ENCODE assay signal across 9 cellular contexts in genomic region chr11:5683636-5684387, GRCh38. TPM values are rescaled to one million over a fixed set of nuclear protein-coding genes. Genes with fewer than 3 reads are reported as not detected.
DNase-seq lines count a peak whose midpoint lies in the region; ATAC-seq and TF ChIP-seq lines count a peak whose summit lies in the region.
"Not testable (repeated sequence)": the region's sequence is repeated elsewhere in the genome, so short reads cannot be mapped to it uniquely, and the experiment has no call there.
"Had no signal": no experiment of that assay in that cellular context is flagged by ENCODE, and none has a peak within 500 bp of the region (broad histone marks: within the 10 kb centered on the region; RNA-seq: fewer than 3 reads in every experiment).

No MANE protein-coding gene starts in this region.

- H3K36me3 Mint-ChIP-seq in activated CD8-positive, alpha-beta memory T cell treated with anti-CD3 and anti-CD28 coated beads, Interleukin-2, amount 10 ng/mL, durations not matched to agents 7 days and 5 days = peaks cover 28% of the 10 kb centered on the region
- H3K36me3 Mint-ChIP-seq in naive B cell = peaks cover 9 to 12% of the 10 kb centered on the region in 2 donors

- H3K27ac Mint-ChIP-seq in activated CD8-positive, alpha-beta memory T cell treated with anti-CD3 and anti-CD28 coated beads, Interleukin-2, amount 10 ng/mL, durations not matched to agents 7 days and 5 days = peak overlapping the region; percentile 94
- H3K27ac Mint-ChIP-seq in naive B cell = peak overlapping the region; percentile 71 to 98 (median 96)

- peak; percentile 62 for DNase-seq in activated CD8-positive, alpha-beta memory T cell treated with anti-CD3 and anti-CD28 coated beads, Interleukin-2, amount 10 ng/mL, durations not matched to agents 7 days and 5 days
- DNase-seq in breast epithelium (ENCODE audit: low spot score in 2 of 2); naive B cell: not testable (repeated sequence)
- peak; percentile 21 for DNase-seq in stimulated activated CD4-positive, alpha-beta T cell treated with anti-CD3 and anti-CD28 coated beads, Interleukin-2, amount 100 ng/mL, for 4 hours (ENCODE audit: low read depth)

- peak; percentile 15 for ATAC-seq in GM18498 (IDR thresholded peaks at IDR 0.05; ENCODE audit: unreplicated experiment)
- ATAC-seq in activated CD8-positive, alpha-beta memory T cell treated with anti-CD3 and anti-CD28 coated beads, Interleukin-2, amount 10 ng/mL, durations not matched to agents 7 days and 5 days; gastroesophageal sphincter; naive B cell (ENCODE audit: low read depth in 2 of 2): not testable (repeated sequence)

- not testable (repeated sequence) for H3K27me3 ChIP-seq in OCI-LY3 (ENCODE audit: low read depth, low read length); breast epithelium; gastroesophageal sphincter

- intact Hi-C loops in breast epithelium (cut with DNase I; ENCODE audit: low total_unique reads) = not testable (repeated sequence)

- H3K9ac ChIP-seq in OCI-LY3 (ENCODE audit: low read length) = peak overlapping the region; percentile 78

- peak overlapping the region; percentile 99; the same call in 1 of the 2 replicates for H2AFZ ChIP-seq in OCI-LY3 (ENCODE audit: low read depth, low read length)

- H3K79me2 ChIP-seq in OCI-LY3 (ENCODE audit: low read length) = not testable (repeated sequence)

- not testable (repeated sequence) for H3K27me3 Mint-ChIP-seq in activated CD8-positive, alpha-beta memory T cell treated with anti-CD3 and anti-CD28 coated beads, Interleukin-2, amount 10 ng/mL, durations not matched to agents 7 days and 5 days; naive B cell

- 35 to 63% methylated on average over 2 to 5 of the region's 15 CpGs for WGBS in gastroesophageal sphincter (ENCODE audit: low coverage in 1 of 2), 2 donors

- peaks cover 38% of the 10 kb centered on the region for H3K4me1 Mint-ChIP-seq in activated CD8-positive, alpha-beta memory T cell treated with anti-CD3 and anti-CD28 coated beads, Interleukin-2, amount 10 ng/mL, durations not matched to agents 7 days and 5 days
- H3K4me1 Mint-ChIP-seq in naive B cell = peaks cover 31 to 48% (median 45%) of the 10 kb centered on the region in 3 donors

- H3K27ac ChIP-seq in OCI-LY3 (ENCODE audit: low read length) = peak overlapping the region; percentile 73
- H3K27ac ChIP-seq in breast epithelium = peak overlapping the region; percentile 88 to 89
- peak overlapping the region; percentile 85 to 99 (median 96) for H3K27ac ChIP-seq in gastroesophageal sphincter

- H3K4me3 ChIP-seq in OCI-LY3 (ENCODE audit: low read length) (peak overlapping the region; percentile 90), breast epithelium (peak overlapping the region; percentile 44 to 64 (median 53)), gastroesophageal sphincter (peak overlapping the region; percentile 52 to 69)

- H3K9me3 ChIP-seq in OCI-LY3 (ENCODE audit: insufficient read depth, low read length); breast epithelium; gastroesophageal sphincter: not testable (repeated sequence)

- CTCF ChIA-PET in activated CD8-positive, alpha-beta memory T cell treated with anti-CD3 and anti-CD28 coated beads, Interleukin-2, amount 10 ng/mL, durations not matched to agents 7 days and 5 days (lab: Charles Lee) = interaction anchor here (1.0 to 1.9 kb wide), 14 partner anchors 11 to 208 kb away, joined by 3 to 8 read pairs (median 4); partner anchors contain the start of gene TRIM34

- H4K20me1 ChIP-seq in OCI-LY3 (ENCODE audit: insufficient read depth, low read length) = not testable (repeated sequence)

- not testable (repeated sequence) for TF ChIP-seq CTCF in OCI-LY3 (IDR thresholded peaks at IDR 0.05; ENCODE audit: low read depth, low read length); breast epithelium (IDR thresholded peaks at IDR 0.05); gastroesophageal sphincter (IDR thresholded peaks at IDR 0.05)

- H3K4me1 ChIP-seq in OCI-LY3 (ENCODE audit: low read length) (peaks cover 10% of the 10 kb centered on the region), gastroesophageal sphincter (peaks cover 1 to 34% (median 8%) of the 10 kb centered on the region in 3 donors)
- not testable (repeated sequence) for H3K4me1 ChIP-seq in breast epithelium

- H3K9me3 Mint-ChIP-seq in activated CD8-positive, alpha-beta memory T cell treated with anti-CD3 and anti-CD28 coated beads, Interleukin-2, amount 10 ng/mL, durations not matched to agents 7 days and 5 days (ENCODE audit: low read depth); naive B cell: not testable (repeated sequence)

- not testable (repeated sequence) for TF ChIP-seq EP300 in gastroesophageal sphincter (IDR thresholded peaks at IDR 0.05)

- H3K36me3 ChIP-seq in OCI-LY3 (replicated peaks; ENCODE audit: low read depth, low read length); breast epithelium: not testable (repeated sequence)
- peaks cover 0 to 15% of the 10 kb centered on the region in 2 donors for H3K36me3 ChIP-seq in gastroesophageal sphincter

- H3K4me2 ChIP-seq in OCI-LY3 (ENCODE audit: low read length) = peak overlapping the region; percentile 90

- peak overlapping the region; percentile 96 for H3K4me3 Mint-ChIP-seq in activated CD8-positive, alpha-beta memory T cell treated with anti-CD3 and anti-CD28 coated beads, Interleukin-2, amount 10 ng/mL, durations not matched to agents 7 days and 5 days
- H3K4me3 Mint-ChIP-seq in naive B cell = peak overlapping the region; percentile 88 to 97 (median 94)

- TF ChIP-seq POLR2A in breast epithelium (IDR thresholded peaks at IDR 0.05) = not testable (repeated sequence)
- TF ChIP-seq POLR2A in gastroesophageal sphincter (IDR thresholded peaks at IDR 0.05) = peak in 1 of 2 donors; percentile 12

RNA-seq across cellular contexts. Expression of gene TRIM5, which starts 1.1 kb away (rescaled TPM):
- total RNA-seq in activated CD8-positive, alpha-beta memory T cell treated with anti-CD3 and anti-CD28 coated beads, Interleukin-2, amount 10 ng/mL, durations not matched to agents 7 days and 5 days = 10 to 100 TPM; 25.0 to 35.4 TPM
- total RNA-seq in breast epithelium (10 to 100 TPM; 17.1 to 34.4 (median 28.5) TPM), gastroesophageal sphincter (10 to 100 TPM in 3 of 4 donors, 1 to 10 TPM in 1; 8.9 to 21.4 (median 14.9) TPM)
- 10 to 100 TPM in 1 of 6 donors, 1 to 10 TPM in 5; 5.0 to 10.2 (median 7.9) TPM for polyA plus RNA-seq in naive B cell (ENCODE audit: low read depth in 6 of 6)

RNA-seq across cellular contexts. Expression of gene TRIM22, which starts 5.8 kb away (rescaled TPM):
- total RNA-seq in activated CD8-positive, alpha-beta memory T cell treated with anti-CD3 and anti-CD28 coated beads, Interleukin-2, amount 10 ng/mL, durations not matched to agents 7 days and 5 days = 100 to 1,000 TPM; 139 to 238 TPM
- total RNA-seq in breast epithelium (10 to 100 TPM; 59.7 to 90.3 (median 62.3) TPM), gastroesophageal sphincter (10 to 100 TPM; 31.6 to 50.4 (median 32.1) TPM)
- 100 to 1,000 TPM; 178 to 300 (median 241) TPM for polyA plus RNA-seq in naive B cell (ENCODE audit: low read depth in 6 of 6)

RNA-seq across cellular contexts. Expression of gene OR56B1, which starts 52.4 kb away (rescaled TPM):
- total RNA-seq in activated CD8-positive, alpha-beta memory T cell treated with anti-CD3 and anti-CD28 coated beads, Interleukin-2, amount 10 ng/mL, durations not matched to agents 7 days and 5 days = under 1 TPM; 0.28 to 0.41 TPM
- under 1 TPM in 1 of 3 donors, not detected in 2; 0.44 TPM for total RNA-seq in breast epithelium
- under 1 TPM in 2 of 4 donors, not detected in 2; 0.13 to 0.19 TPM for total RNA-seq in gastroesophageal sphincter
- polyA plus RNA-seq in naive B cell (ENCODE audit: low read depth in 6 of 6) = under 1 TPM in 5 of 6 donors, not detected in 1; 0.16 to 0.32 (median 0.18) TPM
- total RNA-seq: dermis blood vessel endothelial cell, left lobe of liver had no signal

RNA-seq across cellular contexts. Expression of gene TRIM34, which starts 59.0 kb away (rescaled TPM):
- 10 to 100 TPM; 13.1 to 16.1 TPM for total RNA-seq in activated CD8-positive, alpha-beta memory T cell treated with anti-CD3 and anti-CD28 coated beads, Interleukin-2, amount 10 ng/mL, durations not matched to agents 7 days and 5 days
- 10 to 100 TPM in 2 of 3 donors, 1 to 10 TPM in 1; 5.9 to 12.1 (median 10.9) TPM for total RNA-seq in breast epithelium
- total RNA-seq in gastroesophageal sphincter = 1 to 10 TPM; 3.8 to 9.2 (median 4.5) TPM
- polyA plus RNA-seq in naive B cell (ENCODE audit: low read depth in 6 of 6) = 10 to 100 TPM; 25.3 to 58.5 (median 30.8) TPM
